1 cellular context compared by ENCODE assay signal in genomic region chr12:93760275-93760875, GRCh38.
TF ChIP-seq lines count a peak whose summit lies in the region.

No MANE protein-coding gene starts in this region.

TF ChIP-seq in K562, 482 proteins besides CTCF, POLR2A, EP300 and RAD21 (continued from another document):
- no peak for TF ChIP-seq MGA (IDR thresholded peaks at IDR 0.05)
- TF ChIP-seq FOXO4 (CRISPR knock-in tag; IDR thresholded peaks at IDR 0.05) = no peak
- TF ChIP-seq ZNF398 (CRISPR knock-in tag; IDR thresholded peaks at IDR 0.05) = no peak
- TF ChIP-seq BMI1 (IDR thresholded peaks at IDR 0.05; ENCODE audit: low read length) = no peak
- no peak for TF ChIP-seq ZNF407 (IDR thresholded peaks at IDR 0.05; ENCODE audit: low read depth)
- no peak for TF ChIP-seq TOE1 (IDR thresholded peaks at IDR 0.05; ENCODE audit: borderline replicate concordance)
- TF ChIP-seq TOE1 (CRISPR knock-in tag; IDR thresholded peaks at IDR 0.05; ENCODE audit: borderline replicate concordance, low read depth) = no peak
- TF ChIP-seq BDP1 (IDR thresholded peaks at IDR 0.05; ENCODE audit: insufficient read depth, insufficient read length) = no peak
- TF ChIP-seq HMBOX1 (IDR thresholded peaks at IDR 0.05) = no peak
- TF ChIP-seq ZC3H4 (CRISPR knock-in tag; IDR thresholded peaks at IDR 0.05; ENCODE audit: borderline replicate concordance) = no peak
- no peak for TF ChIP-seq HNRNPLL (IDR thresholded peaks at IDR 0.05; ENCODE audit: low read depth, low read length, poor library complexity, severe bottlenecking)
- no peak for TF ChIP-seq EZH2 (IDR thresholded peaks at IDR 0.05; ENCODE audit: borderline replicate concordance, low read depth, low read length)
- no peak for TF ChIP-seq ETV1 (tag; conservative IDR thresholded peaks at IDR 0.05; ENCODE audit: low read depth)
- no peak for TF ChIP-seq ARNT (IDR thresholded peaks at IDR 0.05)
- TF ChIP-seq ZNF740 (CRISPR knock-in tag; IDR thresholded peaks at IDR 0.05) = no peak
- TF ChIP-seq ZNF740 (tag; IDR thresholded peaks at IDR 0.05) = no peak
- TF ChIP-seq MCM2 (IDR thresholded peaks at IDR 0.05; ENCODE audit: low read depth) = no peak
- TF ChIP-seq ZBTB8A (IDR thresholded peaks at IDR 0.05; ENCODE audit: partially characterized antibody) = no peak
- no peak for TF ChIP-seq ID3 (CRISPR knock-in tag; IDR thresholded peaks at IDR 0.05)
- TF ChIP-seq ID3 (tag; IDR thresholded peaks at IDR 0.05) = 0 out of 2 replicates have a peak, but pooled peaks have one; percentile 35
- TF ChIP-seq HNRNPUL1 (IDR thresholded peaks at IDR 0.05; ENCODE audit: low read length) = no peak
